9 cellular contexts compared by ENCODE assay signal in the genomic region with DNA sequence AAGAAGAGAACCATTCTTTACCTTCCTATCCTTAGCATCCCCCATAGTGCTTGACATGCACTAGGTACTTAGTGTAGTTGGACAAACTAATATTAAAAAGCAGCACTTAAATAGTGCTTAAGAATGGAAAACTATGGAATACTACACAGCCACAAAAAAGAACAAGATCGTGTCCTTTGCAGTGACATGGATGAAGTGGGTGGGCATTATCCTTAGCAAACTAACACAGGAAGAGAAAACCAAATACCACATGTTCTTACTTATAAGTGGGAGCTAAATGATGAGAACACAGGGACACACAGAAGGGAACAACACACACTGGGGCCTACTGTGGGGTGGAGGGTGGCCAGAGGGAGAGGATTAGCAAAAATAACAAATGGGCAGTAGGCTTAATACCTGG.
"Had no signal": no experiment of that assay in that cellular context is flagged by ENCODE, and none has a peak within 500 bp of the region (broad histone marks: within the 10 kb centered on the region; RNA-seq: fewer than 3 reads in every experiment).

No MANE protein-coding gene starts in this region.

- H3K27ac Mint-ChIP-seq: GM23338, H9, HFFc6 had no signal

- H3K9me3 Mint-ChIP-seq: GM23338 had no signal

- H3K4me3 Mint-ChIP-seq: GM23338, H9, HFFc6 had no signal

- DNase-seq: GM23248, GOT3, H7, H9, HCEC 1CT, HFFc6 had no signal

- H3K4me3 ChIP-seq: GM23248, GM23338, HAP-1 had no signal

- ATAC-seq: GM23338, HCT116 had no signal

- H3K9me3 ChIP-seq: HAP-1 had no signal

- H3K36me3 ChIP-seq: HAP-1 had no signal

- H3K27ac ChIP-seq: GM23248 had no signal
